Comparison of ENCODE assay signal across 8 cellular contexts in genomic region chrX:49915352-49916222, GRCh38. TPM values are rescaled to one million over a fixed set of nuclear protein-coding genes. Genes with fewer than 3 reads are reported as not detected.
DNase-seq lines count a peak whose midpoint lies in the region; ATAC-seq and TF ChIP-seq lines count a peak whose summit lies in the region.

No MANE protein-coding gene starts in this region.

- DNase-seq in CD1c-positive myeloid dendritic cell (ENCODE audit: extremely low spot score) (peak; percentile 63), Panc1 (ENCODE audit: low read depth, low spot score) (peak; percentile 45), left cardiac atrium (peak; percentile 26), sigmoid colon (no peak)
- peak; percentile 61 for DNase-seq in activated naive CD4-positive, alpha-beta T cell treated with anti-CD3 and anti-CD28 coated beads, Interleukin-2, amount 10 ng/mL, durations not matched to agents 7 days and 5 days

- POLR2A ChIA-PET in Panc1 (lab: Charles Lee), result no interaction called here

- H3K27me3 Mint-ChIP-seq in activated naive CD4-positive, alpha-beta T cell treated with anti-CD3 and anti-CD28 coated beads, Interleukin-2, amount 10 ng/mL, durations not matched to agents 7 days and 5 days, result no peaks in the 10 kb centered on the region

- ATAC-seq in GM18909 (IDR thresholded peaks at IDR 0.05; ENCODE audit: poor library complexity, unreplicated experiment) (peak; percentile 82), Panc1 (peak; percentile 94), left cardiac atrium (peak; percentile 64 to 70), GM18502 (IDR thresholded peaks at IDR 0.05; ENCODE audit: poor library complexity, unreplicated experiment) (no peak)

- TF ChIP-seq RAD21 in Ishikawa (IDR thresholded peaks at IDR 0.05; ENCODE audit: low read depth), result peak; percentile 72

- H3K27ac Mint-ChIP-seq in activated naive CD4-positive, alpha-beta T cell treated with anti-CD3 and anti-CD28 coated beads, Interleukin-2, amount 10 ng/mL, durations not matched to agents 7 days and 5 days, result no peak overlapping the region

- H3K27ac ChIP-seq in Panc1 (ENCODE audit: low read length) (no peak overlapping the region), sigmoid colon (no peak overlapping the region)

- CTCF ChIA-PET in Panc1 (lab: Charles Lee), result interaction anchor here (1.3 kb wide), 1 partner anchor 31 kb away, joined by 3 read pairs; no protein-coding TSS in a partner anchor
- CTCF ChIA-PET in activated naive CD4-positive, alpha-beta T cell treated with anti-CD3 and anti-CD28 coated beads, Interleukin-2, amount 10 ng/mL, durations not matched to agents 7 days and 5 days (lab: Charles Lee), result interaction anchor here (0.8 to 8.9 kb wide), 3 partner anchors 13 to 776 kb away, joined by 3 to 62 read pairs (median 4); no protein-coding TSS in a partner anchor

- no TSS peak for BruUV-seq in Panc1 (replicated peaks; lab: Mats Ljungman, UMichigan)

- intact Hi-C loops in Panc1 (cut with micrococcal nuclease; ENCODE audit: unreplicated experiment), result loop anchor here (5.0 to 10.0 kb wide), 2 partner anchors 287 to 669 kb away; partner anchors contain the start of genes AKAP4 and CCNB3
- intact Hi-C loops in left cardiac atrium (cut with DNase I), result loop anchor here in 1 of 2 donors (5.0 kb wide), 3 partner anchors 33 to 667 kb away; no protein-coding TSS in a partner anchor
- intact Hi-C loops in sigmoid colon (cut with DNase I), result loop anchor here (5.0 to 10.0 kb wide), 3 partner anchors 169 to 667 kb away; partner anchors contain the start of genes AKAP4 and CCNB3

- in situ Hi-C loops in Panc1 (cut with HindIII; ENCODE audit: low pct_unique_long_range_greater_than_20kb, low sequenced_read_pairs), result no loop called here

- peak; percentile 85 for TF ChIP-seq CTCF in Panc1 (IDR thresholded peaks at IDR 0.05)
- peak; percentile 12 to 74 (median 44) for TF ChIP-seq CTCF in sigmoid colon (IDR thresholded peaks at IDR 0.05)

- peaks cover 5% of the 10 kb centered on the region for H3K4me1 Mint-ChIP-seq in activated naive CD4-positive, alpha-beta T cell treated with anti-CD3 and anti-CD28 coated beads, Interleukin-2, amount 10 ng/mL, durations not matched to agents 7 days and 5 days

- H3K4me3 Mint-ChIP-seq in activated naive CD4-positive, alpha-beta T cell treated with anti-CD3 and anti-CD28 coated beads, Interleukin-2, amount 10 ng/mL, durations not matched to agents 7 days and 5 days, result no peak overlapping the region

- no peaks in the 10 kb centered on the region; the same call in 1 of the 2 replicates for H3K27me3 ChIP-seq in Panc1 (ENCODE audit: control insufficient read depth, insufficient read depth, low read length)
- H3K27me3 ChIP-seq in sigmoid colon, result no peaks in the 10 kb centered on the region

- no peaks in the 10 kb centered on the region for H3K4me1 ChIP-seq in Panc1 (ENCODE audit: control insufficient read depth, insufficient read depth, low read length)
- H3K4me1 ChIP-seq in sigmoid colon, result peaks cover 0 to 6% (median 0%) of the 10 kb centered on the region in 4 donors

- 23 to 34% methylated on average over 8 of the region's 8 CpGs for WGBS in sigmoid colon, 2 donors

- no peaks in the 10 kb centered on the region for H3K9me3 ChIP-seq in Panc1 (ENCODE audit: control insufficient read depth, insufficient read depth, low read depth, low read length)
- no peaks in the 10 kb centered on the region for H3K9me3 ChIP-seq in sigmoid colon

- TF ChIP-seq EP300 in Ishikawa (IDR thresholded peaks at IDR 0.05; ENCODE audit: borderline replicate concordance) (no peak), sigmoid colon (IDR thresholded peaks at IDR 0.05) (no peak)

- H3K36me3 ChIP-seq in Panc1 (ENCODE audit: control insufficient read depth, insufficient read depth, low read length) (no peaks in the 10 kb centered on the region), sigmoid colon (no peaks in the 10 kb centered on the region)

- no peaks in the 10 kb centered on the region for H3K36me3 Mint-ChIP-seq in activated naive CD4-positive, alpha-beta T cell treated with anti-CD3 and anti-CD28 coated beads, Interleukin-2, amount 10 ng/mL, durations not matched to agents 7 days and 5 days

- H3K9me3 Mint-ChIP-seq in activated naive CD4-positive, alpha-beta T cell treated with anti-CD3 and anti-CD28 coated beads, Interleukin-2, amount 10 ng/mL, durations not matched to agents 7 days and 5 days, result no peaks in the 10 kb centered on the region

- no peak overlapping the region for H3K4me3 ChIP-seq in Panc1 (ENCODE audit: low read depth in 2 of 2, low read length in 2 of 2)
- H3K4me3 ChIP-seq in sigmoid colon, result no peak overlapping the region

- no peak for TF ChIP-seq POLR2A in sigmoid colon (IDR thresholded peaks at IDR 0.05)

TF ChIP-seq in Ishikawa, 13 proteins besides CTCF, POLR2A, EP300 and RAD21:
- TF ChIP-seq CREB1 (IDR thresholded peaks at IDR 0.05; ENCODE audit: low read depth), result no peak
- no peak for TF ChIP-seq YY1 (IDR thresholded peaks at IDR 0.05; ENCODE audit: low read depth)
- no peak for TF ChIP-seq TAF1 (IDR thresholded peaks at IDR 0.05; ENCODE audit: low read depth)
- TF ChIP-seq ZBTB7A (IDR thresholded peaks at IDR 0.05; ENCODE audit: low read depth), result no peak
- no peak for TF ChIP-seq EGR1 (IDR thresholded peaks at IDR 0.05)
- no peak for TF ChIP-seq REST (IDR thresholded peaks at IDR 0.05; ENCODE audit: low read depth)
- TF ChIP-seq MAX (IDR thresholded peaks at IDR 0.05), result no peak
- no peak for TF ChIP-seq USF1 (IDR thresholded peaks at IDR 0.05)
- TF ChIP-seq TEAD4 (IDR thresholded peaks at IDR 0.05), result no peak
- no peak for TF ChIP-seq TCF12 (IDR thresholded peaks at IDR 0.05; ENCODE audit: low read depth)
- no peak for TF ChIP-seq FOXM1 (IDR thresholded peaks at IDR 0.05; ENCODE audit: borderline replicate concordance, low read depth)
- no peak for TF ChIP-seq NFIC (IDR thresholded peaks at IDR 0.05)
- no peak for TF ChIP-seq CEBPB (IDR thresholded peaks at IDR 0.05)

RNA-seq across cellular contexts. Expression of gene CLCN5, which starts 6.8 kb away (rescaled TPM):
- total RNA-seq in Panc1 (2021; ENCODE audit: unreplicated experiment) (23.6 TPM), left cardiac atrium (1 to 10 TPM; 1.9 to 3.6 TPM), sigmoid colon (1 to 10 TPM; 1.8 to 3.0 (median 2.3) TPM)
- 6.7 TPM for polyA plus RNA-seq in Panc1 (2012; ENCODE audit: insufficient read length)
- polyA plus RNA-seq in sigmoid colon, result 1 to 10 TPM in 1 of 3 donors, under 1 TPM in 2; under 0.01 to 1.8 (median 0.69) TPM

RNA-seq across cellular contexts. Expression of gene USP27X, which starts 36.3 kb away (rescaled TPM):
- total RNA-seq in Panc1 (2021; ENCODE audit: unreplicated experiment) (3.1 TPM), left cardiac atrium (1 to 10 TPM; 1.6 to 2.7 TPM), sigmoid colon (1 to 10 TPM; 1.6 to 5.4 (median 2.9) TPM)
- polyA plus RNA-seq in Panc1 (2012; ENCODE audit: insufficient read length), result 4.2 TPM
- 1 to 10 TPM in 2 of 3 donors, under 1 TPM in 1; 0.60 to 1.8 (median 1.2) TPM for polyA plus RNA-seq in sigmoid colon
